Comparison of ENCODE assay signal across 8 cellular contexts in the genomic region with DNA sequence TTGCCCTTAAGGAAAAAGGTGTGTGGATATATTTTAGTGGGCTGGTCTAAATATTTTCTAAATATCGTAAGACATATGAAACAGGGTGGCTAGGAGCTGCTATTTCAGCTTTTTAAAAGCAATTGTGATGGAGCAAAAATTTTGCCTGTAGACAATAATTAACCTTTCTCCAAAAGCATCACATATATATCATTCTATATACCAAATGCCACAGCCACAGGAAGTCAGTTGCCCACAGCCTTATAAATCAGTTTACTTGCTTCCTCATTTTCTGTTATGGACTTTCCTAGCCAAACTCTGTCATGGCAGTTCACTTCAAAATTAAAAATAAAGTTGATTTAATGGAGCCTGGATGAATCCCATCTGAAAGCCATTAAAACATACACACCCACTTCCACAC.
A peak's percentile ranks its signal among the peaks of the same experiment; 100 is the strongest.
DNase-seq lines count a peak whose midpoint lies in the region; ATAC-seq and TF ChIP-seq lines count a peak whose summit lies in the region.

No MANE protein-coding gene starts in this region.

- H3K9me3 ChIP-seq in AG04450 (ENCODE audit: control insufficient read depth, insufficient read depth, low read length) = no peaks in the 10 kb centered on the region
- H3K9me3 ChIP-seq in naive thymus-derived CD4-positive, alpha-beta T cell (ENCODE audit: control insufficient read depth in 2 of 3, low read length in 3 of 3) = no peaks in the 10 kb centered on the region

- peak overlapping the region in 9 of 10 donors; percentile 17 to 72 (median 47) for H3K4me3 Mint-ChIP-seq in naive thymus-derived CD4-positive, alpha-beta T cell

- peak overlapping the region; percentile 48 for H3K4me3 ChIP-seq in AG04450 (ENCODE audit: low read depth, low read length)
- H3K4me3 ChIP-seq in naive thymus-derived CD4-positive, alpha-beta T cell (ENCODE audit: low read length) = peak overlapping the region; percentile 4

- DNase-seq in AG04450 (ENCODE audit: low read depth, low spot score) (no peak), putamen (ENCODE audit: low spot score) (no peak), omental fat pad (ENCODE audit: low spot score) (no peak)
- DNase-seq in activated naive CD4-positive, alpha-beta T cell treated with anti-CD3 and anti-CD28 coated beads, Interleukin-2, amount 50 U/mL, for 72 hours (ENCODE audit: low spot score in 2 of 2) = no peak
- DNase-seq in naive thymus-derived CD4-positive, alpha-beta T cell = no peak

- H3K4me1 Mint-ChIP-seq in naive thymus-derived CD4-positive, alpha-beta T cell = peaks cover 12 to 23% (median 17%) of the 10 kb centered on the region in 7 donors

- peaks cover 0 to 11% of the 10 kb centered on the region in 2 donors for H3K4me1 ChIP-seq in naive thymus-derived CD4-positive, alpha-beta T cell (ENCODE audit: control insufficient read depth in 2 of 2, insufficient read depth in 2 of 2, low read length in 2 of 2)

- ATAC-seq in GM19397 (IDR thresholded peaks at IDR 0.05; ENCODE audit: unreplicated experiment) = peak; percentile 50
- ATAC-seq in HG03460 (IDR thresholded peaks at IDR 0.05; ENCODE audit: unreplicated experiment) = peak; percentile 59
- ATAC-seq in activated naive CD4-positive, alpha-beta T cell treated with anti-CD3 and anti-CD28 coated beads, Interleukin-2, amount 50 U/mL, for 72 hours = peak in 1 of 2 donors; percentile 3
- peak; percentile 58 for ATAC-seq in naive thymus-derived CD4-positive, alpha-beta T cell
- ATAC-seq in omental fat pad (ENCODE audit: low FRiP score) = no peak
- ATAC-seq in HG02571 (IDR thresholded peaks at IDR 0.05; ENCODE audit: unreplicated experiment) = no peak

- H3K9me3 Mint-ChIP-seq in activated naive CD4-positive, alpha-beta T cell treated with anti-CD3 and anti-CD28 coated beads, Interleukin-2, amount 50 U/mL, for 72 hours = no peaks in the 10 kb centered on the region
- no peaks in the 10 kb centered on the region for H3K9me3 Mint-ChIP-seq in naive thymus-derived CD4-positive, alpha-beta T cell

- H3K36me3 ChIP-seq in naive thymus-derived CD4-positive, alpha-beta T cell (ENCODE audit: control insufficient read depth in 2 of 3, insufficient read depth in 3 of 3, low read length in 3 of 3) = no peaks in the 10 kb centered on the region

- intact Hi-C loops in naive thymus-derived CD4-positive, alpha-beta T cell (cut with micrococcal nuclease) = loop anchor here (2.0 to 10.0 kb wide), 4 partner anchors 100 to 775 kb away; no protein-coding TSS in a partner anchor

- H3K27me3 Mint-ChIP-seq in naive thymus-derived CD4-positive, alpha-beta T cell = peaks cover 0 to 3% (median 0%) of the 10 kb centered on the region in 5 donors

- TF ChIP-seq CTCF in AG04450 (IDR thresholded peaks at IDR 0.05; ENCODE audit: low read depth, low read length) (no peak), omental fat pad (IDR thresholded peaks at IDR 0.05) (no peak)

- peak overlapping the region; percentile 81 for H3K27ac ChIP-seq in AG04450 (ENCODE audit: low read depth, low read length)
- H3K27ac ChIP-seq in naive thymus-derived CD4-positive, alpha-beta T cell (ENCODE audit: low read depth, low read length) = no peak overlapping the region

- CTCF ChIA-PET in AG04450 (lab: Charles Lee) = interaction anchor here (3.0 to 8.2 kb wide), 2 partner anchors 162 to 173 kb away, joined by 27 to 181 read pairs; no protein-coding TSS in a partner anchor
- CTCF ChIA-PET in naive thymus-derived CD4-positive, alpha-beta T cell (lab: Charles Lee) = interaction anchor here (0.6 to 2.1 kb wide), 2 partner anchors 173 to 554 kb away, joined by 6 to 7 read pairs; no protein-coding TSS in a partner anchor

- peak overlapping the region; percentile 83 to 91 for H3K27ac Mint-ChIP-seq in activated naive CD4-positive, alpha-beta T cell treated with anti-CD3 and anti-CD28 coated beads, Interleukin-2, amount 50 U/mL, for 72 hours
- H3K27ac Mint-ChIP-seq in naive thymus-derived CD4-positive, alpha-beta T cell = no peak overlapping the region

- no peaks in the 10 kb centered on the region for H3K36me3 Mint-ChIP-seq in activated naive CD4-positive, alpha-beta T cell treated with anti-CD3 and anti-CD28 coated beads, Interleukin-2, amount 50 U/mL, for 72 hours
- no peaks in the 10 kb centered on the region for H3K36me3 Mint-ChIP-seq in naive thymus-derived CD4-positive, alpha-beta T cell

- POLR2A ChIA-PET in AG04450 (lab: Yijun Ruan, JAX) = no interaction called here
- POLR2A ChIA-PET in naive thymus-derived CD4-positive, alpha-beta T cell (lab: Charles Lee) = no interaction called here

- H3K27me3 ChIP-seq in AG04450 (ENCODE audit: control insufficient read depth, insufficient read depth, low read length) = no peaks in the 10 kb centered on the region
- H3K27me3 ChIP-seq in naive thymus-derived CD4-positive, alpha-beta T cell (ENCODE audit: control insufficient read depth in 2 of 2, insufficient read depth in 2 of 2, low read length in 2 of 2) = no peaks in the 10 kb centered on the region

Comparison
In these comparisons a context has a peak if more than half of its experiments do, and no peak if none do; other contexts are left out.
1. ATAC-seq: peak in GM19397 (single experiment), HG03460 (single experiment) and naive thymus-derived CD4-positive, alpha-beta T cell (single experiment); none in omental fat pad (single experiment) and HG02571 (single experiment).
2. H3K27ac Mint-ChIP-seq: peak in activated naive CD4-positive, alpha-beta T cell treated with anti-CD3 and anti-CD28 coated beads, Interleukin-2, amount 50 U/mL, for 72 hours (2 of 2); none in naive thymus-derived CD4-positive, alpha-beta T cell (0 of 9).